In genomic region chr21:45598109-45598508, GRCh38 we compare ENCODE assay signal across 1 cellular context.
TF ChIP-seq lines count a peak whose summit lies in the region.

No MANE protein-coding gene starts in this region.

TF ChIP-seq in WTC11, 78 proteins besides CTCF, POLR2A, EP300 and RAD21 (continued from another document):
- no peak for TF ChIP-seq USF1 (CRISPR knock-in tag; IDR thresholded peaks at IDR 0.05)
- TF ChIP-seq SMAD4 (CRISPR knock-in tag; IDR thresholded peaks at IDR 0.05), result no peak
- no peak for TF ChIP-seq OVOL2 (CRISPR knock-in tag; IDR thresholded peaks at IDR 0.05; ENCODE audit: borderline replicate concordance)
- no peak for TF ChIP-seq CBFB (CRISPR knock-in tag; IDR thresholded peaks at IDR 0.05; ENCODE audit: low read depth)
- TF ChIP-seq RELA (CRISPR knock-in tag; IDR thresholded peaks at IDR 0.05; ENCODE audit: borderline replicate concordance), result no peak
- TF ChIP-seq MLX (CRISPR knock-in tag; IDR thresholded peaks at IDR 0.05), result no peak
